In the genomic region with DNA sequence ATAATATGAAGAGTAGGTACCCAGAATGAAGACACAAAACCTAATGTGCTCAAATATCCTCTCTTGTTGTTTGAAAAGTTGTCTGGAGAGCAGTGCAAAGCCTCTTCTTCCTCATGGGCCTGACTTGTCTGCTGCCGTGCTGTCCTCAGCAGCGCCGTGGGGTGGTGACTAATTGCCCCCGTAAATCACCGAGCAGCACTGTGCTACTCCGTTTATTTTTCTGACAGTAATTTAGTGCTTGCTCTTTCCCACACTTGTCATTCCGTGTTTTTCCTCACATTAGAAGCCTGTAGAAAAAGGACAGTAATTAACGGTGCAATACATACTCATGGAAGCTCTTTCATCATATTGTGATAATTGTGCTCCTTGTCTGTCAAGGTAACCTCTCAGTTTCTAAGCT, we compare ENCODE assay signal across 22 cellular contexts.
DNase-seq lines count a peak whose midpoint lies in the region; TF ChIP-seq lines count a peak whose summit lies in the region.
"Had no signal": no experiment of that assay in that cellular context is flagged by ENCODE, and none has a peak within 500 bp of the region (broad histone marks: within the 10 kb centered on the region; RNA-seq: fewer than 3 reads in every experiment).

No MANE protein-coding gene starts in this region.

- CTCF ChIA-PET in HEK293T (lab: Yijun Ruan, JAX), result interaction anchor here (1.1 kb wide), 1 partner anchor 110 kb away, joined by 4 read pairs; no protein-coding TSS in a partner anchor

- POLR2A ChIA-PET in HEK293T (lab: Yijun Ruan, JAX), result interaction anchor here (0.7 to 1.1 kb wide), 3 partner anchors 19 to 189 kb away, joined by 3 to 4 read pairs (median 4); a partner anchor contains a TSS

- peak; percentile 22 for DNase-seq in COR-L47 (lab: John Stamatoyannopoulos, UW)
- DNase-seq in HEK293T (ENCODE audit: extremely low spot score), result peak; percentile 66
- peak; percentile 89 for DNase-seq in NCI-H69 (lab: John Stamatoyannopoulos, UW)
- DNase-seq in kidney tubule cell (ENCODE audit: low spot score), result peak; percentile 20
- no peak for DNase-seq in stimulated activated CD4-positive, alpha-beta T cell treated with anti-CD3 and anti-CD28 coated beads, Interleukin-4, amount 100 ng/mL, for 1 hour
- no peak for DNase-seq in midbrain (lab: John Stamatoyannopoulos, UW)
- no peak for DNase-seq in amniotic stem cell (lab: John Stamatoyannopoulos, UW)
- DNase-seq: activated CD4-positive, alpha-beta T cell treated with anti-CD3 and anti-CD28 coated beads, Interleukin-2, amount 50 U/mL, for 4 hours; CD4-positive, alpha-beta T cell; cortex of kidney; DMS153; endodermal cell; esophagus squamous epithelium; gastrocnemius medialis; GF-D8; hippocampal formation; immature natural killer cell; left ventricle myocardium superior; NCI-H2081 treated with DMSO at 0.1 percent for 48 hours; NCI-H524 treated with DMSO at 0.1 percent for 48 hours; ovary; stimulated activated naive B cell treated with anti-CD40 and anti-IgM and Interleukin-4, amounts not matched to agents 10 μg/mL and 1 μg/mL and 100 μg/mL, for 72 hours had no signal

TF ChIP-seq in HEK293T, 16 proteins besides CTCF, POLR2A, EP300 and RAD21:
- TF ChIP-seq ARNT (IDR thresholded peaks at IDR 0.05) (0 out of 2 replicates have a peak, but pooled peaks have one; percentile 47), ELF4 (IDR thresholded peaks at IDR 0.05) (no peak), CTBP1 (IDR thresholded peaks at IDR 0.05; ENCODE audit: borderline replicate concordance) (peak; percentile 8; the same call in 1 of the 2 replicates)
- TF ChIP-seq, protein P1, sequence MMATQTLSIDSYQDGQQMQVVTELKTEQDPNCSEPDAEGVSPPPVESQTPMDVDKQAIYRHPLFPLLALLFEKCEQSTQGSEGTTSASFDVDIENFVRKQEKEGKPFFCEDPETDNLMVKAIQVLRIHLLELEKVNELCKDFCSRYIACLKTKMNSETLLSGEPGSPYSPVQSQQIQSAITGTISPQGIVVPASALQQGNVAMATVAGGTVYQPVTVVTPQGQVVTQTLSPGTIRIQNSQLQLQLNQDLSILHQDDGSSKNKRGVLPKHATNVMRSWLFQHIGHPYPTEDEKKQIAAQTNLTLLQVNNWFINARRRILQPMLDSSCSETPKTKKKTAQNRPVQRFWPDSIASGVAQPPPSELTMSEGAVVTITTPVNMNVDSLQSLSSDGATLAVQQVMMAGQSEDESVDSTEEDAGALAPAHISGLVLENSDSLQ (IDR thresholded peaks at IDR 0.05), result peak; percentile 97

Comparison
In these comparisons a context has a peak if more than half of its experiments do, and no peak if none do; other contexts are left out.
1. DNase-seq: peak in COR-L47 (single experiment), HEK293T (single experiment), NCI-H69 (single experiment) and kidney tubule cell (single experiment); none in stimulated activated CD4-positive, alpha-beta T cell treated with anti-CD3 and anti-CD28 coated beads, Interleukin-4, amount 100 ng/mL, for 1 hour (single experiment), midbrain (single experiment) and amniotic stem cell (single experiment).